ENCODE assay signal across 1 cellular context in genomic region chr1:62436466-62437272, GRCh38.
A peak's percentile ranks its signal among the peaks of the same experiment; 100 is the strongest.
TF ChIP-seq lines count a peak whose summit lies in the region.

Gene USP1, plus strand, starts transcription at chr1:62437049. Its CDS starts 2,819 bp downstream, at chr1:62439868.

TF ChIP-seq in SK-N-SH, 30 proteins besides CTCF, POLR2A, EP300 and RAD21 (continued from another document):
- peak; percentile 23; the same call in 1 of the 2 replicates for TF ChIP-seq NRF1 (IDR thresholded peaks at IDR 0.05; ENCODE audit: low read depth, low read length)
- 0 out of 2 replicates have a peak, but pooled peaks have one; percentile 3 for TF ChIP-seq NFIC (IDR thresholded peaks at IDR 0.05; ENCODE audit: borderline replicate concordance)
- TF ChIP-seq CHD2 (IDR thresholded peaks at IDR 0.05; ENCODE audit: low read length, partially characterized antibody) = peak; percentile 63
- TF ChIP-seq RFX5 (IDR thresholded peaks at IDR 0.05; ENCODE audit: low read length) = no peak; the same call in 1 of the 2 replicates
